In genomic region chr14:103378042-103378854, GRCh38 we compare ENCODE assay signal across 1 cellular context.
TF ChIP-seq lines count a peak whose summit lies in the region.

No MANE protein-coding gene starts in this region.

TF ChIP-seq in K562, 482 proteins besides CTCF, POLR2A, EP300 and RAD21 (continued from another document):
- no peak for TF ChIP-seq HOMEZ (CRISPR knock-in tag; IDR thresholded peaks at IDR 0.05)
